In the genomic region with DNA sequence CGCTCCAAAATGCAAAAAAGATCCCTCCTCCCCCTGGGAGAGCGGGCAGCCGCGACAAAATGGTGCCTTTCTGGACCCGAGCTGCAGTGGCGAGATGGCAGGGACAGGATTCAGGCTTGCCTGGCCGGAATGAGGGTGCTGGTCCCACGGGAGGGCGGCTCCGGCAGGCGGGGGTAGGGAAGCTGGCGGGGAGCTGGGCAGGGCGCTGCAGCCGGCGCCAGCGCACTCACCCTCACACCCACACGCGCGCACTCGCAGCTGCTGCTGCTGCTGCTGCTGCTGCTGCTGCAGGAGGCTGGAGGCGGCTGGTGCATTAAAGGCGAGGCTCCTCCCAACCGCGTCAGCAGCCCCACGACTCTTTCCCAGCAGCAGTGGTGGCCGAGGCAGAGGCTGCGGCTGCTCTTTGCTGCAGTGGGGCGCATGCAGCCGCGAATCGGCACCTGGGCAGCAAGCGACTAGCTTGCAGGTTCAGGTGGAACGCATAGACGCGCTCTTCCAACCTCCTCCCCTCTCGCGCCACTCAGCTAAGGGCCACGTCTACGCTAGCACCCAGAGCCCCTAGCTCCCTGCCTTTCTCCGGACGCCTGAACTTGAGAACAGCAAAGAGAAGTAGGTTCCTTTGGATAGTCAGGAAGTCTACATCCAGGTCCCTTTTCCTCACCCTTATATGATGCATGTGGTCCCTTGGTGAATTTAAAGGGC, we compare ENCODE assay signal across 8 cellular contexts. TPM values are rescaled to one million over a fixed set of nuclear protein-coding genes. Genes with fewer than 3 reads are reported as not detected.
DNase-seq lines count a peak whose midpoint lies in the region; ATAC-seq lines count a peak whose summit lies in the region.

A gene (minus strand): TSS at position 287 of the 702 bp plus-strand sequence.

- intact Hi-C loops in Right ventricle myocardium inferior (cut with DNase I): no loop called here
- intact Hi-C loops in cardiac septum (cut with DNase I): no loop called here

- peak within 1 kb of the TSS; percentile 84 for H3K4me3 Mint-ChIP-seq in activated T-cell treated with anti-CD3 and anti-CD28 coated beads, Interleukin-2, amount 50 U/mL, for 24 hours

- H3K9ac ChIP-seq in mucosa of rectum (ENCODE audit: low read depth in 1 of 2, low read length in 2 of 2) (no peak within 1 kb of the TSS), stomach smooth muscle (ENCODE audit: low read length in 2 of 2) (no peak within 1 kb of the TSS)

- H3K27ac Mint-ChIP-seq in activated T-cell treated with anti-CD3 and anti-CD28 coated beads, Interleukin-2, amount 50 U/mL, for 24 hours: no peak within 1 kb of the TSS

- peaks cover 7 to 12% of the 10 kb centered on the region in 2 donors for H3K4me1 ChIP-seq in esophagus (ENCODE audit: control insufficient read depth in 2 of 2, insufficient read depth in 2 of 2, low read length in 1 of 2)
- peaks cover 0 to 3% of the 10 kb centered on the region in 2 donors for H3K4me1 ChIP-seq in mucosa of rectum (ENCODE audit: control insufficient read depth in 2 of 2, insufficient read depth in 2 of 2, low read length in 2 of 2)
- H3K4me1 ChIP-seq in stomach smooth muscle (ENCODE audit: control insufficient read depth, insufficient read depth, low read length): peaks cover 13% of the 10 kb centered on the region

- no peak within 1 kb of the TSS for H3K27ac ChIP-seq in esophagus (ENCODE audit: low read depth in 2 of 2, low read length in 1 of 2)
- no peak within 1 kb of the TSS for H3K27ac ChIP-seq in mucosa of rectum (ENCODE audit: low read depth in 2 of 2, low read length in 2 of 2)
- H3K27ac ChIP-seq in stomach smooth muscle (ENCODE audit: low read length): no peak within 1 kb of the TSS

- H3K27me3 Mint-ChIP-seq in activated T-cell treated with anti-CD3 and anti-CD28 coated beads, Interleukin-2, amount 50 U/mL, for 24 hours: peaks cover 41% of the 10 kb centered on the region

- H3K27me3 ChIP-seq in esophagus (ENCODE audit: control insufficient read depth in 1 of 2, insufficient read depth in 2 of 2, low read length in 2 of 2) (peaks cover 0 to 5% of the 10 kb centered on the region in 2 donors), mucosa of rectum (ENCODE audit: control insufficient read depth in 2 of 2, insufficient read depth in 2 of 2, low read length in 2 of 2) (peaks cover 7 to 20% of the 10 kb centered on the region in 2 donors), stomach smooth muscle (ENCODE audit: control insufficient read depth in 1 of 2, insufficient read depth in 2 of 2, low read length in 2 of 2) (peaks cover 4 to 23% of the 10 kb centered on the region in 2 donors)

- no peaks in the 10 kb centered on the region for H3K9me3 Mint-ChIP-seq in activated T-cell treated with anti-CD3 and anti-CD28 coated beads, Interleukin-2, amount 50 U/mL, for 24 hours

- no peaks in the 10 kb centered on the region for H3K36me3 Mint-ChIP-seq in activated T-cell treated with anti-CD3 and anti-CD28 coated beads, Interleukin-2, amount 50 U/mL, for 24 hours (ENCODE audit: low read depth)

- DNase-seq in Right ventricle myocardium inferior (ENCODE audit: missing footprints) (peak; percentile 65), cardiac septum (ENCODE audit: low spot score) (no peak), NCI-H2196 (lab: John Stamatoyannopoulos, UW; ENCODE audit: unreplicated experiment) (peak; percentile 59)
- DNase-seq in activated T-cell treated with anti-CD3 and anti-CD28 coated beads, Interleukin-2, amount 50 U/mL, for 24 hours: peak; percentile 67

- H3K4me1 Mint-ChIP-seq in activated T-cell treated with anti-CD3 and anti-CD28 coated beads, Interleukin-2, amount 50 U/mL, for 24 hours (ENCODE audit: low read depth): peaks cover 23% of the 10 kb centered on the region

- H3K4me3 ChIP-seq in esophagus (ENCODE audit: low read depth in 1 of 2, low read length in 2 of 2): peak within 1 kb of the TSS; percentile 59 to 60
- peak within 1 kb of the TSS; percentile 54 to 59 for H3K4me3 ChIP-seq in mucosa of rectum (ENCODE audit: low read length in 2 of 2)
- peak within 1 kb of the TSS; percentile 63 to 69 for H3K4me3 ChIP-seq in stomach smooth muscle (ENCODE audit: low read length in 2 of 2)

- no peaks in the 10 kb centered on the region for H3K36me3 ChIP-seq in esophagus (ENCODE audit: control insufficient read depth in 2 of 2, insufficient read depth in 2 of 2, low read length in 1 of 2)
- no peaks in the 10 kb centered on the region for H3K36me3 ChIP-seq in mucosa of rectum (ENCODE audit: control insufficient read depth in 2 of 2, insufficient read depth in 2 of 2, low read length in 2 of 2)
- H3K36me3 ChIP-seq in stomach smooth muscle (ENCODE audit: control insufficient read depth in 2 of 2, insufficient read depth in 2 of 2, low read length in 2 of 2): no peaks in the 10 kb centered on the region

- ATAC-seq in Right ventricle myocardium inferior (no peak), GM21367 (IDR thresholded peaks at IDR 0.05; ENCODE audit: unreplicated experiment) (no peak)

- 1% methylated on average over 40 to 41 of the region's 41 CpGs for WGBS in esophagus, 2 donors

- H3K9me3 ChIP-seq in esophagus (ENCODE audit: control insufficient read depth in 2 of 2, insufficient read depth in 1 of 2, low read depth in 1 of 2, low read length in 1 of 2): no peaks in the 10 kb centered on the region
- H3K9me3 ChIP-seq in mucosa of rectum (ENCODE audit: control insufficient read depth in 2 of 2, low read length in 2 of 2): no peaks in the 10 kb centered on the region
- no peaks in the 10 kb centered on the region for H3K9me3 ChIP-seq in stomach smooth muscle (ENCODE audit: control insufficient read depth in 2 of 2, low read length in 2 of 2)

RNA-seq across cellular contexts. Expression of the gene that starts here (rescaled TPM):
- total RNA-seq in Right ventricle myocardium inferior (0.43 TPM), cardiac septum (7.9 TPM)
- polyA plus RNA-seq in esophagus: under 1 TPM; 0.78 to 0.92 TPM

Comparison
In these comparisons a context has a peak if more than half of its experiments do, and no peak if none do; other contexts are left out.
1. Peak in DNase-seq in Right ventricle myocardium inferior; RNA of the gene not detected or under 1 TPM.